8 cellular contexts compared by ENCODE assay signal in genomic region chr7:73718438-73718881, GRCh38. TPM values are rescaled to one million over a fixed set of nuclear protein-coding genes. Genes with fewer than 3 reads are reported as not detected.
DNase-seq lines count a peak whose midpoint lies in the region; ATAC-seq, FAIRE-seq and TF ChIP-seq lines count a peak whose summit lies in the region.

No MANE protein-coding gene starts in this region.

- no peak overlapping the region for H4K91ac ChIP-seq in H1 (replicated peaks; ENCODE audit: insufficient read length, low read length)

- H3K4me2 ChIP-seq in SU-DHL-6 (ENCODE audit: low read depth, low read length, poor library complexity, severe bottlenecking), result peak overlapping the region; percentile 96
- peak overlapping the region; percentile 68 to 91 for H3K4me2 ChIP-seq in H1 (ENCODE audit: insufficient read depth in 1 of 2, low read depth in 2 of 2, low read length in 2 of 2)

- H2AFZ ChIP-seq in SU-DHL-6 (ENCODE audit: low read depth, low read length, severe bottlenecking) (no peak overlapping the region), H1 (ENCODE audit: low read length) (no peak overlapping the region)

- H3K9me3 ChIP-seq in SU-DHL-6 (ENCODE audit: insufficient read depth, low read length) (no peaks in the 10 kb centered on the region), H1 (ENCODE audit: insufficient read depth in 2 of 2, low read depth in 1 of 2, low read length in 1 of 2) (no peaks in the 10 kb centered on the region)

- FAIRE-seq in H1 (lab: Jason Lieb, UNC), result no peak

- H3K4me3 Mint-ChIP-seq in osteocyte (ENCODE audit: unreplicated experiment), result peak overlapping the region; percentile 81

- no peak overlapping the region for H3K18ac ChIP-seq in H1 (ENCODE audit: extremely low read depth, low read length)

- peaks cover 3% of the 10 kb centered on the region; the same call in 1 of the 2 replicates for H3K23me2 ChIP-seq in H1 (ENCODE audit: low read depth, low read length)

- no peaks in the 10 kb centered on the region for H3K27me3 Mint-ChIP-seq in osteocyte (ENCODE audit: unreplicated experiment)

- H3K36me3 ChIP-seq in SU-DHL-6 (ENCODE audit: low read length), result no peaks in the 10 kb centered on the region
- H3K36me3 ChIP-seq in H1 (ENCODE audit: control insufficient read depth in 2 of 4, insufficient read depth in 4 of 4, low read length in 3 of 4), result no peaks in the 10 kb centered on the region

- H2BK5ac ChIP-seq in H1 (ENCODE audit: low read depth, low read length), result no peak overlapping the region

- no peak for TF ChIP-seq RAD21 in H1 (IDR thresholded peaks at IDR 0.05 in 1 of 2, conservative IDR thresholded peaks at IDR 0.05 in 1 of 2; ENCODE audit: low read depth in 2 of 2, low read length in 2 of 2)

- TF ChIP-seq EP300 in H1 (IDR thresholded peaks at IDR 0.05; ENCODE audit: borderline replicate concordance in 1 of 2, low read depth in 2 of 2, low read length in 2 of 2), result no peak

- in situ Hi-C loops in Caki2 (cut with HindIII; ENCODE audit: low pct_unique_long_range_greater_than_20kb, low sequenced_read_pairs), result no loop called here

- TF ChIP-seq POLR2A in H1 (IDR thresholded peaks at IDR 0.05; ENCODE audit: control extremely low read depth in 1 of 2, low read depth in 2 of 2, low read length in 2 of 2), result no peak

- H3K27ac ChIP-seq in SU-DHL-6 (ENCODE audit: low read depth, low read length) (no peak overlapping the region), H1 (ENCODE audit: low read depth, low read length) (no peak overlapping the region)

- CTCF ChIA-PET in H1 (lab: Charles Lee; ENCODE audit: partially characterized antibody), result interaction anchor here (7.4 kb wide), 1 partner anchor 111 kb away, joined by 57 read pairs; no protein-coding TSS in a partner anchor

- H3K14ac ChIP-seq in H1 (ENCODE audit: insufficient read length), result no peak overlapping the region

- no peaks in the 10 kb centered on the region for H3K36me3 Mint-ChIP-seq in osteocyte (ENCODE audit: unreplicated experiment)

- no peak overlapping the region for H2BK12ac ChIP-seq in H1 (ENCODE audit: low read depth, low read length)

- TF ChIP-seq CTCF in SU-DHL-6 (IDR thresholded peaks at IDR 0.05; ENCODE audit: insufficient read depth, low read length, poor library complexity, severe bottlenecking), result no peak
- TF ChIP-seq CTCF in H1 (IDR thresholded peaks at IDR 0.05; ENCODE audit: control extremely low read depth in 1 of 3, insufficient read depth in 1 of 3, low read depth in 1 of 3, low read length in 3 of 3), result no peak
- TF ChIP-seq CTCF in osteocyte (IDR thresholded peaks at IDR 0.05), result no peak

- no peaks in the 10 kb centered on the region for H3F3A ChIP-seq in SU-DHL-6 (ENCODE audit: insufficient read depth)

- no peak overlapping the region for H2BK15ac ChIP-seq in H1 (ENCODE audit: low read length)

- no peak overlapping the region; the same call in 1 of the 2 replicates for H4K8ac ChIP-seq in H1 (ENCODE audit: extremely low read depth, insufficient read depth, low read length)

- ATAC-seq in HG03196 (IDR thresholded peaks at IDR 0.05; ENCODE audit: unreplicated experiment) (no peak), HG03159 (IDR thresholded peaks at IDR 0.05; ENCODE audit: unreplicated experiment) (no peak)

- H3K9me2 ChIP-seq in SU-DHL-6 (replicated peaks; ENCODE audit: insufficient read depth, low read length), result no peaks in the 10 kb centered on the region

- H3K79me2 ChIP-seq in SU-DHL-6 (ENCODE audit: insufficient read depth, low read length) (no peaks in the 10 kb centered on the region), H1 (ENCODE audit: control insufficient read depth in 1 of 2, insufficient read depth in 2 of 2, low read length in 2 of 2) (no peaks in the 10 kb centered on the region)

- peaks cover 8% of the 10 kb centered on the region for H3K79me1 ChIP-seq in H1 (ENCODE audit: low read depth, low read length)

- H4K5ac ChIP-seq in H1 (ENCODE audit: insufficient read length, low read depth, low read length), result no peak overlapping the region

- H2BK20ac ChIP-seq in H1 (ENCODE audit: low read length), result no peak overlapping the region

- 60% methylated on average over 7 of the region's 9 CpGs; no CpG with 5 or more reads in 1 of the 2 experiments for WGBS in H1 (ENCODE audit: extremely low coverage in 1 of 2, insufficient coverage in 1 of 2, insufficient read length in 1 of 2, insufficient replicate concordance in 2 of 2, low coverage in 1 of 2, low lambda C conversion rate in 2 of 2, missing lambda C conversion rate in 1 of 2), 2 experiments

- H3K4ac ChIP-seq in H1 (replicated peaks; ENCODE audit: insufficient read length, low read depth, low read length), result no peak overlapping the region

- H3K9ac ChIP-seq in SU-DHL-6 (ENCODE audit: low read length), result peak overlapping the region; percentile 97
- H3K9ac ChIP-seq in H1 (replicated peaks in 1 of 4; ENCODE audit: extremely low read depth in 1 of 4, low read depth in 3 of 4, low read length in 3 of 4), result no peak overlapping the region

- DNase-seq in Caki2 (ENCODE audit: low read depth), result peak; percentile 56
- DNase-seq in H1 (ENCODE audit: low read depth in 1 of 2, low spot score in 2 of 2), result no peak
- DNase-seq in osteocyte (ENCODE audit: extremely low spot score, unreplicated experiment), result no peak
- no peak for DNase-seq in NK-92 (lab: John Stamatoyannopoulos, UW; ENCODE audit: unreplicated experiment)
- no peak for DNase-seq in foreskin melanocyte

- no peak overlapping the region for H3K56ac ChIP-seq in H1 (replicated peaks; ENCODE audit: insufficient read length, low read depth, low read length)

- no peaks in the 10 kb centered on the region for H3K27me3 ChIP-seq in SU-DHL-6 (ENCODE audit: low read length)
- peaks cover 0 to 18% (median 13%) of the 10 kb centered on the region in 4 experiments; a peak in 5 of 7 replicates for H3K27me3 ChIP-seq in H1 (replicated peaks in 1 of 4; ENCODE audit: control insufficient read depth in 3 of 4, extremely low read depth in 1 of 4, insufficient read depth in 3 of 4, low read length in 3 of 4)

- H3K4me1 Mint-ChIP-seq in osteocyte (ENCODE audit: unreplicated experiment), result peaks cover 55% of the 10 kb centered on the region

- H3K4me3 ChIP-seq in SU-DHL-6 (ENCODE audit: insufficient read depth, low read length, poor library complexity, severe bottlenecking), result peak overlapping the region; percentile 88
- H3K4me3 ChIP-seq in H1 (ENCODE audit: extremely low read depth in 1 of 4, insufficient read depth in 2 of 4, low read depth in 3 of 4, low read length in 4 of 4), result peak overlapping the region; percentile 73 to 92 (median 86)

- no peak overlapping the region for H2AK5ac ChIP-seq in H1 (ENCODE audit: low read depth, low read length)

- peak overlapping the region; percentile 84 for H3K27ac Mint-ChIP-seq in osteocyte (ENCODE audit: unreplicated experiment)

- no peaks in the 10 kb centered on the region for H3K9me3 Mint-ChIP-seq in osteocyte (ENCODE audit: unreplicated experiment)

- H3K23ac ChIP-seq in H1 (ENCODE audit: insufficient read length), result no peak overlapping the region

- no peaks in the 10 kb centered on the region; a peak in 3 of 7 replicates for H3K4me1 ChIP-seq in H1 (replicated peaks in 1 of 4; ENCODE audit: control insufficient read depth in 3 of 4, insufficient read depth in 4 of 4, low read length in 3 of 4)

- POLR2A ChIA-PET in H1 (lab: Charles Lee; ENCODE audit: partially characterized antibody), result interaction anchor here (1.1 kb wide), 1 partner anchor 33 kb away, joined by 3 read pairs; no protein-coding TSS in a partner anchor

- 0 out of 2 replicates have a peak, but pooled peaks cover 2% of the 10 kb centered on the region for H4K20me1 ChIP-seq in SU-DHL-6 (ENCODE audit: low read depth, low read length)
- H4K20me1 ChIP-seq in H1 (replicated peaks in 1 of 2; ENCODE audit: control insufficient read depth in 1 of 2, insufficient read depth in 2 of 2, low read length in 2 of 2), result peaks cover 10 to 11% of the 10 kb centered on the region in 2 experiments

- no peak overlapping the region for H2BK120ac ChIP-seq in H1 (replicated peaks; ENCODE audit: low read depth, low read length)

RNA-seq across cellular contexts. Expression of gene STX1A, which starts 1.0 kb away (rescaled TPM):
- 8.5 and 25.7 TPM in 2 replicates for total RNA-seq in Caki2 (2014; rRNA removed; shearing (Covaris generic); ENCODE audit: low replicate concordance)
- 9.9 and 13.5 TPM in 2 replicates for total RNA-seq in H1 (2021; fragmentation: NEBNext Ultra II Directional; extraction: Animal tissue kit (Norgen Biotek cat#: 25700))
- polyA plus RNA-seq in H1 (2011; rRNA removed), result 17.5 and 25.9 TPM in 2 replicates
- 17.2 TPM for polyA plus RNA-seq in H1 (2011; cell fraction: cytosol; rRNA removed)
- polyA plus RNA-seq in H1 (2011; cell fraction: nucleus; rRNA removed), result 116 TPM
- polyA plus RNA-seq in H1 (2012, experiment 1 of 2), result 14.9 to 20.1 TPM (median 18.4 TPM) in 4 replicates
- polyA plus RNA-seq in H1 (2012, experiment 2 of 2), result 9.2 TPM
- polyA plus RNA-seq in H1 (2013, experiment 1 of 2), result 11.4 TPM
- 12.0 TPM for polyA plus RNA-seq in H1 (2013, experiment 2 of 2)
- polyA minus RNA-seq in H1 (2011; rRNA and poly(A)+ RNA removed), result 8.2 and 9.8 TPM in 2 replicates
- polyA minus RNA-seq in H1 (2011; cell fraction: cytosol; rRNA and poly(A)+ RNA removed), result 10.2 TPM
- polyA minus RNA-seq in H1 (2011; cell fraction: nucleus; rRNA and poly(A)+ RNA removed), result 14.3 TPM
- total RNA-seq in osteocyte, result 21.7 and 24.0 TPM in 2 replicates

RNA-seq across cellular contexts. Expression of gene ABHD11, which starts 20.1 kb away (rescaled TPM):
- 36.2 and 45.0 TPM in 2 replicates for total RNA-seq in Caki2 (2014; rRNA removed; shearing (Covaris generic); ENCODE audit: low replicate concordance)
- total RNA-seq in H1 (2021; fragmentation: NEBNext Ultra II Directional; extraction: Animal tissue kit (Norgen Biotek cat#: 25700)), result 19.8 and 19.9 TPM in 2 replicates
- polyA plus RNA-seq in H1 (2011; rRNA removed), result 42.2 and 50.5 TPM in 2 replicates
- polyA plus RNA-seq in H1 (2011; cell fraction: cytosol; rRNA removed), result 36.5 TPM
- polyA plus RNA-seq in H1 (2011; cell fraction: nucleus; rRNA removed), result 37.8 TPM
- 14.5 to 27.1 TPM (median 22.3 TPM) in 4 replicates for polyA plus RNA-seq in H1 (2012, experiment 1 of 2)
- 19.7 TPM for polyA plus RNA-seq in H1 (2012, experiment 2 of 2)
- polyA plus RNA-seq in H1 (2013, experiment 1 of 2), result 9.7 TPM
- polyA plus RNA-seq in H1 (2013, experiment 2 of 2), result 8.4 TPM
- polyA minus RNA-seq in H1 (2011; rRNA and poly(A)+ RNA removed), result 11.2 and 21.4 TPM in 2 replicates
- polyA minus RNA-seq in H1 (2011; cell fraction: cytosol; rRNA and poly(A)+ RNA removed), result 14.8 TPM
- 45.5 TPM for polyA minus RNA-seq in H1 (2011; cell fraction: nucleus; rRNA and poly(A)+ RNA removed)
- total RNA-seq in osteocyte, result 14.0 and 17.4 TPM in 2 replicates

RNA-seq across cellular contexts. Expression of gene BUD23, which starts 35.1 kb away (rescaled TPM):
- total RNA-seq in Caki2 (2014; rRNA removed; shearing (Covaris generic); ENCODE audit: low replicate concordance), result 110 and 151 TPM in 2 replicates
- total RNA-seq in H1 (2021; fragmentation: NEBNext Ultra II Directional; extraction: Animal tissue kit (Norgen Biotek cat#: 25700)), result 72.2 and 78.4 TPM in 2 replicates
- polyA plus RNA-seq in H1 (2011; rRNA removed), result 72.3 and 76.5 TPM in 2 replicates
- polyA plus RNA-seq in H1 (2011; cell fraction: cytosol; rRNA removed), result 102 TPM
- polyA plus RNA-seq in H1 (2011; cell fraction: nucleus; rRNA removed), result 59.5 TPM
- 82.5 to 105 TPM (median 96.1 TPM) in 4 replicates for polyA plus RNA-seq in H1 (2012, experiment 1 of 2)
- polyA plus RNA-seq in H1 (2012, experiment 2 of 2), result 78.5 TPM
- 147 TPM for polyA plus RNA-seq in H1 (2013, experiment 1 of 2)
- 170 TPM for polyA plus RNA-seq in H1 (2013, experiment 2 of 2)
- 31.4 and 38.7 TPM in 2 replicates for polyA minus RNA-seq in H1 (2011; rRNA and poly(A)+ RNA removed)
- 22.4 TPM for polyA minus RNA-seq in H1 (2011; cell fraction: cytosol; rRNA and poly(A)+ RNA removed)
- polyA minus RNA-seq in H1 (2011; cell fraction: nucleus; rRNA and poly(A)+ RNA removed), result 19.5 TPM
- 47.2 and 56.7 TPM in 2 replicates for total RNA-seq in osteocyte

RNA-seq across cellular contexts. Expression of gene DNAJC30, which starts 35.2 kb away (rescaled TPM):
- total RNA-seq in Caki2 (2014; rRNA removed; shearing (Covaris generic); ENCODE audit: low replicate concordance), result 10.7 and 20.2 TPM in 2 replicates
- 6.0 and 6.1 TPM in 2 replicates for total RNA-seq in H1 (2021; fragmentation: NEBNext Ultra II Directional; extraction: Animal tissue kit (Norgen Biotek cat#: 25700))
- polyA plus RNA-seq in H1 (2011; rRNA removed), result 6.3 and 10.0 TPM in 2 replicates
- polyA plus RNA-seq in H1 (2011; cell fraction: cytosol; rRNA removed), result 5.9 TPM
- 6.7 TPM for polyA plus RNA-seq in H1 (2011; cell fraction: nucleus; rRNA removed)
- polyA plus RNA-seq in H1 (2012, experiment 1 of 2), result 3.7 to 5.1 TPM (median 4.4 TPM) in 4 replicates
- 5.4 TPM for polyA plus RNA-seq in H1 (2012, experiment 2 of 2)
- polyA plus RNA-seq in H1 (2013, experiment 1 of 2), result 5.8 TPM
- 5.2 TPM for polyA plus RNA-seq in H1 (2013, experiment 2 of 2)
- polyA minus RNA-seq in H1 (2011; rRNA and poly(A)+ RNA removed), result 3.4 and 4.4 TPM in 2 replicates
- 3.7 TPM for polyA minus RNA-seq in H1 (2011; cell fraction: cytosol; rRNA and poly(A)+ RNA removed)
- 10.2 TPM for polyA minus RNA-seq in H1 (2011; cell fraction: nucleus; rRNA and poly(A)+ RNA removed)
- 13.8 and 14.5 TPM in 2 replicates for total RNA-seq in osteocyte

RNA-seq across cellular contexts. Expression of gene VPS37D, which starts 50.8 kb away (rescaled TPM):
- total RNA-seq in Caki2 (2014; rRNA removed; shearing (Covaris generic); ENCODE audit: low replicate concordance), result 4.5 and 12.9 TPM in 2 replicates
- 3.4 and 3.8 TPM in 2 replicates for total RNA-seq in H1 (2021; fragmentation: NEBNext Ultra II Directional; extraction: Animal tissue kit (Norgen Biotek cat#: 25700))
- 5.0 and 6.9 TPM in 2 replicates for polyA plus RNA-seq in H1 (2011; rRNA removed)
- polyA plus RNA-seq in H1 (2011; cell fraction: cytosol; rRNA removed), result 5.6 TPM
- 5.4 TPM for polyA plus RNA-seq in H1 (2011; cell fraction: nucleus; rRNA removed)
- 1.8 to 3.9 TPM (median 3.5 TPM) in 4 replicates for polyA plus RNA-seq in H1 (2012, experiment 1 of 2)
- polyA plus RNA-seq in H1 (2012, experiment 2 of 2), result 3.4 TPM
- polyA plus RNA-seq in H1 (2013, experiment 1 of 2), result 2.4 TPM
- 2.7 TPM for polyA plus RNA-seq in H1 (2013, experiment 2 of 2)
- 0.73 and 1.0 TPM in 2 replicates for polyA minus RNA-seq in H1 (2011; rRNA and poly(A)+ RNA removed)
- polyA minus RNA-seq in H1 (2011; cell fraction: cytosol; rRNA and poly(A)+ RNA removed), result 2.7 TPM
- polyA minus RNA-seq in H1 (2011; cell fraction: nucleus; rRNA and poly(A)+ RNA removed), result 3.2 TPM
- total RNA-seq in osteocyte, result 5.0 and 6.2 TPM in 2 replicates
